8 cellular contexts compared by ENCODE assay signal in genomic region chr3:185825379-185825638, GRCh38. TPM values are rescaled to one million over a fixed set of nuclear protein-coding genes. Genes with fewer than 3 reads are reported as not detected.
DNase-seq lines count a peak whose midpoint lies in the region; ATAC-seq, FAIRE-seq and TF ChIP-seq lines count a peak whose summit lies in the region.

No MANE protein-coding gene starts in this region.

- H4K5ac ChIP-seq in H1 (ENCODE audit: insufficient read length, low read depth, low read length) = no peak overlapping the region

- H3K36me3 ChIP-seq in H1 (ENCODE audit: control insufficient read depth in 2 of 4, insufficient read depth in 4 of 4, low read length in 3 of 4) (peaks cover 2 to 32% (median 14%) of the 10 kb centered on the region in 4 experiments; a peak in 7 of 8 replicates), ovary (no peaks in the 10 kb centered on the region)

- H3K14ac ChIP-seq in H1 (ENCODE audit: insufficient read length) = no peak overlapping the region

- no peak overlapping the region for H3K4ac ChIP-seq in H1 (replicated peaks; ENCODE audit: insufficient read length, low read depth, low read length)

- H4K91ac ChIP-seq in H1 (replicated peaks; ENCODE audit: insufficient read length, low read length) = peak overlapping the region; percentile 66

- H3K4me2 ChIP-seq in H1 (ENCODE audit: insufficient read depth in 1 of 2, low read depth in 2 of 2, low read length in 2 of 2) = peak overlapping the region; percentile 87 to 93

- peak overlapping the region; percentile 50 to 99 (median 75) for H3K4me3 ChIP-seq in H1 (ENCODE audit: extremely low read depth in 1 of 4, insufficient read depth in 2 of 4, low read depth in 3 of 4, low read length in 4 of 4)
- peak overlapping the region; percentile 56 for H3K4me3 ChIP-seq in ovary

- POLR2A ChIA-PET in H1 (lab: Charles Lee; ENCODE audit: partially characterized antibody) = interaction anchor here (0.9 to 5.5 kb wide), 12 partner anchors 11 to 164 kb away, joined by 3 to 38 read pairs (median 4); partner anchors contain the start of gene TRA2B

- H2BK5ac ChIP-seq in H1 (ENCODE audit: low read depth, low read length) = peak overlapping the region; percentile 83; the same call in 1 of the 2 replicates

- peak; percentile 42 for ATAC-seq in GM18502 (IDR thresholded peaks at IDR 0.05; ENCODE audit: poor library complexity, unreplicated experiment)

- TF ChIP-seq CTCF in H1 (IDR thresholded peaks at IDR 0.05; ENCODE audit: control extremely low read depth in 1 of 3, insufficient read depth in 1 of 3, low read depth in 1 of 3, low read length in 3 of 3) = no peak
- TF ChIP-seq CTCF in ovary (IDR thresholded peaks at IDR 0.05) = no peak

- H2BK15ac ChIP-seq in H1 (ENCODE audit: low read length) = peak overlapping the region; percentile 61; the same call in 1 of the 2 replicates

- intact Hi-C loops in ovary (cut with DNase I) = loop anchor here in 1 of 4 donors (10.0 kb wide), 1 partner anchor 109 kb away; the partner anchor contains the start of gene TRA2B

- CTCF ChIA-PET in H1 (lab: Charles Lee; ENCODE audit: partially characterized antibody) = interaction anchor here (3.7 kb wide), 1 partner anchor 92 kb away, joined by 31 read pairs; no protein-coding TSS in a partner anchor

- H3K4me1 ChIP-seq in H1 (replicated peaks in 1 of 4; ENCODE audit: control insufficient read depth in 3 of 4, insufficient read depth in 4 of 4, low read length in 3 of 4) = peaks cover 3 to 13% (median 8%) of the 10 kb centered on the region in 4 experiments; a peak in 6 of 7 replicates
- peaks cover 4% of the 10 kb centered on the region for H3K4me1 ChIP-seq in ovary (ENCODE audit: insufficient read depth)

- H3K79me1 ChIP-seq in H1 (ENCODE audit: low read depth, low read length) = peaks cover 5% of the 10 kb centered on the region; the same call in 1 of the 2 replicates

- peaks cover 0 to 6% (median 4%) of the 10 kb centered on the region in 4 experiments; a peak in 4 of 7 replicates for H3K27me3 ChIP-seq in H1 (replicated peaks in 1 of 4; ENCODE audit: control insufficient read depth in 3 of 4, extremely low read depth in 1 of 4, insufficient read depth in 3 of 4, low read length in 3 of 4)
- H3K27me3 ChIP-seq in ovary = no peaks in the 10 kb centered on the region

- H3K23me2 ChIP-seq in H1 (ENCODE audit: low read depth, low read length) = peaks cover 14% of the 10 kb centered on the region; the same call in 1 of the 2 replicates

- H2AK5ac ChIP-seq in H1 (ENCODE audit: low read depth, low read length) = no peak overlapping the region

- H3K9ac ChIP-seq in H1 (replicated peaks in 1 of 4; ENCODE audit: extremely low read depth in 1 of 4, low read depth in 3 of 4, low read length in 3 of 4) = peak overlapping the region in 3 of 4 experiments; percentile 60 to 84 (median 72); a peak in 5 of 7 replicates

- no peak overlapping the region; the same call in 1 of the 2 replicates for H2BK20ac ChIP-seq in H1 (ENCODE audit: low read length)

- TF ChIP-seq EP300 in Ishikawa (IDR thresholded peaks at IDR 0.05; ENCODE audit: borderline replicate concordance) (no peak), H1 (IDR thresholded peaks at IDR 0.05; ENCODE audit: borderline replicate concordance in 1 of 2, low read depth in 2 of 2, low read length in 2 of 2) (no peak), ovary (IDR thresholded peaks at IDR 0.05) (no peak)

- peaks cover 6 to 70% of the 10 kb centered on the region in 2 experiments; a peak in 3 of 4 replicates for H3K79me2 ChIP-seq in H1 (ENCODE audit: control insufficient read depth in 1 of 2, insufficient read depth in 2 of 2, low read length in 2 of 2)

- no peak for TF ChIP-seq RAD21 in Ishikawa (IDR thresholded peaks at IDR 0.05; ENCODE audit: low read depth)
- no peak for TF ChIP-seq RAD21 in H1 (IDR thresholded peaks at IDR 0.05 in 1 of 2, conservative IDR thresholded peaks at IDR 0.05 in 1 of 2; ENCODE audit: low read depth in 2 of 2, low read length in 2 of 2)

- H4K20me1 ChIP-seq in H1 (replicated peaks in 1 of 2; ENCODE audit: control insufficient read depth in 1 of 2, insufficient read depth in 2 of 2, low read length in 2 of 2) = peaks cover 5 to 8% of the 10 kb centered on the region in 2 experiments

- peaks cover 17% of the 10 kb centered on the region in 2 experiments; a peak in 3 of 4 replicates for H3K9me3 ChIP-seq in H1 (ENCODE audit: insufficient read depth in 2 of 2, low read depth in 1 of 2, low read length in 1 of 2)
- no peaks in the 10 kb centered on the region for H3K9me3 ChIP-seq in ovary

- H2BK120ac ChIP-seq in H1 (replicated peaks; ENCODE audit: low read depth, low read length) = no peak overlapping the region

- no peak for DNase-seq in H1 (ENCODE audit: low read depth in 1 of 2, low spot score in 2 of 2)
- DNase-seq in ovary = no peak
- DNase-seq in KG1 (lab: John Stamatoyannopoulos, UW) = no peak
- DNase-seq in NCI-H748 (lab: John Stamatoyannopoulos, UW; ENCODE audit: unreplicated experiment) = no peak
- no peak for DNase-seq in activated CD8-positive, alpha-beta memory T cell treated with anti-CD3 and anti-CD28 coated beads for 24 hours
- no peak for DNase-seq in AG08395 (ENCODE audit: low spot score)

- no peak overlapping the region for H2AFZ ChIP-seq in H1 (ENCODE audit: low read length)

- H3K56ac ChIP-seq in H1 (replicated peaks; ENCODE audit: insufficient read length, low read depth, low read length) = peak overlapping the region; percentile 71

- peak overlapping the region; percentile 60; the same call in 1 of the 2 replicates for H2BK12ac ChIP-seq in H1 (ENCODE audit: low read depth, low read length)

- H3K27ac ChIP-seq in H1 (ENCODE audit: low read depth, low read length) = peak overlapping the region; percentile 72
- H3K27ac ChIP-seq in ovary = peak overlapping the region in 1 of 2 donors; percentile 84

- no peak overlapping the region for H4K8ac ChIP-seq in H1 (ENCODE audit: extremely low read depth, insufficient read depth, low read length)

- TF ChIP-seq POLR2A in H1 (IDR thresholded peaks at IDR 0.05; ENCODE audit: control extremely low read depth in 1 of 2, low read depth in 2 of 2, low read length in 2 of 2) (no peak), ovary (IDR thresholded peaks at IDR 0.05) (no peak)

- FAIRE-seq in H1 (lab: Jason Lieb, UNC) = no peak

- 0% methylated on average over 6 of the region's 47 CpGs; no CpG with 5 or more reads in 1 of the 2 experiments for WGBS in H1 (ENCODE audit: extremely low coverage in 1 of 2, insufficient coverage in 1 of 2, insufficient read length in 1 of 2, insufficient replicate concordance in 2 of 2, low coverage in 1 of 2, low lambda C conversion rate in 2 of 2, missing lambda C conversion rate in 1 of 2), 2 experiments
- 0 to 1% (median 1%) methylated on average over 16 to 47 of the region's 47 CpGs for WGBS in ovary, 3 donors

- no peak overlapping the region for H3K23ac ChIP-seq in H1 (ENCODE audit: insufficient read length)

- H3K18ac ChIP-seq in H1 (ENCODE audit: extremely low read depth, low read length) = peak overlapping the region; percentile 89; the same call in 1 of the 2 replicates

TF ChIP-seq in Ishikawa, 13 proteins besides CTCF, POLR2A, EP300 and RAD21:
- TF ChIP-seq, protein P1, sequence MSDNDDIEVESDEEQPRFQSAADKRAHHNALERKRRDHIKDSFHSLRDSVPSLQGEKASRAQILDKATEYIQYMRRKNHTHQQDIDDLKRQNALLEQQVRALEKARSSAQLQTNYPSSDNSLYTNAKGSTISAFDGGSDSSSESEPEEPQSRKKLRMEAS (IDR thresholded peaks at IDR 0.05) = no peak
- TF ChIP-seq EGR1 (IDR thresholded peaks at IDR 0.05) (peak; percentile 72; the same call in 1 of the 2 replicates), TEAD4 (IDR thresholded peaks at IDR 0.05) (no peak)
- TF ChIP-seq, protein P2, sequence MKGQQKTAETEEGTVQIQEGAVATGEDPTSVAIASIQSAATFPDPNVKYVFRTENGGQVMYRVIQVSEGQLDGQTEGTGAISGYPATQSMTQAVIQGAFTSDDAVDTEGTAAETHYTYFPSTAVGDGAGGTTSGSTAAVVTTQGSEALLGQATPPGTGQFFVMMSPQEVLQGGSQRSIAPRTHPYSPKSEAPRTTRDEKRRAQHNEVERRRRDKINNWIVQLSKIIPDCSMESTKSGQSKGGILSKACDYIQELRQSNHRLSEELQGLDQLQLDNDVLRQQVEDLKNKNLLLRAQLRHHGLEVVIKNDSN (IDR thresholded peaks at IDR 0.05) = no peak

TF ChIP-seq in H1, 55 proteins besides CTCF, POLR2A, EP300 and RAD21:
- TF ChIP-seq BRCA1 (IDR thresholded peaks at IDR 0.05; ENCODE audit: low read depth, low read length) (no peak), PHF8 (conservative IDR thresholded peaks at IDR 0.05; ENCODE audit: low read depth, low read length) (no peak), SUZ12 (IDR thresholded peaks at IDR 0.05; ENCODE audit: low read length) (no peak), CHD2 (IDR thresholded peaks at IDR 0.05; ENCODE audit: low read length) (no peak), EZH2 (IDR thresholded peaks at IDR 0.05; ENCODE audit: low read depth, low read length, severe bottlenecking) (no peak), NRF1 (IDR thresholded peaks at IDR 0.05; ENCODE audit: low read depth, low read length) (no peak)
- TF ChIP-seq, protein P3, sequence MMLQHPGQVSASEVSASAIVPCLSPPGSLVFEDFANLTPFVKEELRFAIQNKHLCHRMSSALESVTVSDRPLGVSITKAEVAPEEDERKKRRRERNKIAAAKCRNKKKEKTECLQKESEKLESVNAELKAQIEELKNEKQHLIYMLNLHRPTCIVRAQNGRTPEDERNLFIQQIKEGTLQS (IDR thresholded peaks at IDR 0.05; ENCODE audit: insufficient read depth, low read depth, low read length) = no peak

RNA-seq across cellular contexts. Expression of gene IGF2BP2, which starts 0.5 kb away (rescaled TPM):
- total RNA-seq in H1 (2021; fragmentation: NEBNext Ultra II Directional; extraction: Animal tissue kit (Norgen Biotek cat#: 25700)) = 114 and 121 TPM in 2 replicates
- polyA plus RNA-seq in H1 (2011; rRNA removed) = 7.4 and 13.5 TPM in 2 replicates
- polyA plus RNA-seq in H1 (2011; cell fraction: cytosol; rRNA removed) = 9.6 TPM
- 37.7 TPM for polyA plus RNA-seq in H1 (2011; cell fraction: nucleus; rRNA removed)
- 78.1 to 106 TPM (median 85.3 TPM) in 4 replicates for polyA plus RNA-seq in H1 (2012, experiment 1 of 2)
- 10.3 TPM for polyA plus RNA-seq in H1 (2012, experiment 2 of 2)
- 129 TPM for polyA plus RNA-seq in H1 (2013, experiment 1 of 2)
- 120 TPM for polyA plus RNA-seq in H1 (2013, experiment 2 of 2)
- 18.3 and 22.2 TPM in 2 replicates for polyA minus RNA-seq in H1 (2011; rRNA and poly(A)+ RNA removed)
- 24.1 TPM for polyA minus RNA-seq in H1 (2011; cell fraction: cytosol; rRNA and poly(A)+ RNA removed)
- 42.0 TPM for polyA minus RNA-seq in H1 (2011; cell fraction: nucleus; rRNA and poly(A)+ RNA removed)
- total RNA-seq in ovary = 10 to 100 TPM in 6 of 7 donors, 1 to 10 TPM in 1; 7.1 to 31.1 (median 16.6) TPM
- 1 to 10 TPM; 4.6 to 6.8 TPM for polyA plus RNA-seq in ovary
